In the genomic region with DNA sequence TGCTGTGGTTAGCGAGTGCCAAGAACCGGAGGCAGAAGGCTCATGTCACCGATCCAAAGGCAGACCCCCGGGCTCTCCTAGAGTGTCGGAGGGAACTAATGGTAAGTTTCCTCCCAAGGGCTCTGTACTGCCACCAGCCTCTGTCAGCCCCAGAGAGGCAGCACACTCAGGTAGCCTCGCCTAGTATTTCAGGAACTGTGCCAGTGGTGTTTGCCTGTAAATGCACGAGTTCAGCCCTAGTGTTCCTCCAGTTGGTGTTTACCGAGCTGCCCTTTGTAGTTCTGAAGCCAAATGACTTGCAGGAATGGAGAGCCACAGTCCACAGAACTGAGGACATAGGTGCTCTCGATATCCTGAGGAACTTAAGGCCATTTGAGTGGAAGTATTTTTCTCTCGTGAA, we compare ENCODE assay signal across 25 cellular contexts.
A peak's percentile ranks its signal among the peaks of the same experiment; 100 is the strongest.
DNase-seq lines count a peak whose midpoint lies in the region; ATAC-seq and TF ChIP-seq lines count a peak whose summit lies in the region.
"Had no signal": no experiment of that assay in that cellular context is flagged by ENCODE, and none has a peak within 500 bp of the region (broad histone marks: within the 10 kb centered on the region; RNA-seq: fewer than 3 reads in every experiment).

No MANE protein-coding gene starts in this region.

- H2AFZ ChIP-seq in neural progenitor cell (replicated peaks) = no peak overlapping the region

- H3K4me1 ChIP-seq in right atrium auricular region = peaks cover 3 to 44% of the 10 kb centered on the region in 2 donors
- no peaks in the 10 kb centered on the region for H3K4me1 ChIP-seq in neural progenitor cell
- H3K4me1 ChIP-seq in upper lobe of right lung = no peaks in the 10 kb centered on the region
- H3K4me1 ChIP-seq: ascending aorta, suprapubic skin had no signal

- H3K4me1 Mint-ChIP-seq in neural progenitor cell = no peaks in the 10 kb centered on the region
- no peaks in the 10 kb centered on the region for H3K4me1 Mint-ChIP-seq in activated CD8-positive, alpha-beta T cell treated with anti-CD3 and anti-CD28 coated beads for 36 hours (ENCODE audit: low read depth)
- H3K4me1 Mint-ChIP-seq: activated CD4-positive, alpha-beta T cell treated with anti-CD3 and anti-CD28 coated beads, Interleukin-2, amount 10 ng/mL, durations not matched to agents 7 days and 5 days; central memory CD8-positive, alpha-beta T cell; nephron progenitor cell had no signal

- ATAC-seq in left cardiac atrium = no peak
- peak; percentile 63 for ATAC-seq in upper lobe of right lung
- ATAC-seq in activated CD8-positive, alpha-beta T cell treated with anti-CD3 and anti-CD28 coated beads for 36 hours = no peak
- ATAC-seq in GM21390 (IDR thresholded peaks at IDR 0.05; ENCODE audit: unreplicated experiment) = no peak
- ATAC-seq: activated CD8-positive, alpha-beta memory T cell treated with anti-CD3 and anti-CD28 coated beads, Interleukin-2, amount 10 ng/mL, durations not matched to agents 7 days and 5 days; HCT116 had no signal

- peaks cover 7% of the 10 kb centered on the region for H3K27me3 Mint-ChIP-seq in neural progenitor cell (ENCODE audit: insufficient read depth, low read depth)
- no peaks in the 10 kb centered on the region for H3K27me3 Mint-ChIP-seq in activated CD8-positive, alpha-beta T cell treated with anti-CD3 and anti-CD28 coated beads for 36 hours
- H3K27me3 Mint-ChIP-seq: activated CD4-positive, alpha-beta T cell treated with anti-CD3 and anti-CD28 coated beads, Interleukin-2, amount 10 ng/mL, durations not matched to agents 7 days and 5 days; activated CD8-positive, alpha-beta memory T cell treated with anti-CD3 and anti-CD28 coated beads, Interleukin-2, amount 10 ng/mL, durations not matched to agents 7 days and 5 days; central memory CD8-positive, alpha-beta T cell had no signal

- H3K4me3 ChIP-seq in right atrium auricular region = no peak overlapping the region
- no peak overlapping the region for H3K4me3 ChIP-seq in neural progenitor cell
- H3K4me3 ChIP-seq in upper lobe of right lung = no peak overlapping the region
- H3K4me3 ChIP-seq: ascending aorta, suprapubic skin had no signal

- CTCF ChIA-PET in activated CD8-positive, alpha-beta T cell treated with anti-CD3 and anti-CD28 coated beads for 36 hours (lab: Charles Lee) = no interaction called here

- no peak overlapping the region for H3K4me3 Mint-ChIP-seq in neural progenitor cell
- no peak overlapping the region for H3K4me3 Mint-ChIP-seq in activated CD8-positive, alpha-beta T cell treated with anti-CD3 and anti-CD28 coated beads for 36 hours
- H3K4me3 Mint-ChIP-seq: activated CD4-positive, alpha-beta T cell treated with anti-CD3 and anti-CD28 coated beads, Interleukin-2, amount 10 ng/mL, durations not matched to agents 7 days and 5 days; activated CD8-positive, alpha-beta memory T cell treated with anti-CD3 and anti-CD28 coated beads, Interleukin-2, amount 10 ng/mL, durations not matched to agents 7 days and 5 days; activated T-helper 1 cell treated with anti-CD3 and anti-CD28 coated beads, Interleukin-12 subunit alpha, Interleukin-12 subunit beta, Interleukin-2, Interleukin-4 antibody, amounts not matched to agents 30 ng/mL and 10 ng/mL and 1 ng/mL, durations not matched to agents 14 hours and 24 hours and 36 hours; central memory CD8-positive, alpha-beta T cell; nephron progenitor cell; T-helper 2 cell treated with Interferon-gamma antibody and Interleukin-4, amounts not matched to agents 5 μg/mL and 100 μg/mL, for 36 hours had no signal

- H3K9ac ChIP-seq in neural progenitor cell = no peak overlapping the region

- no peaks in the 10 kb centered on the region for H3K9me3 Mint-ChIP-seq in neural progenitor cell
- H3K9me3 Mint-ChIP-seq in activated CD8-positive, alpha-beta T cell treated with anti-CD3 and anti-CD28 coated beads for 36 hours = no peaks in the 10 kb centered on the region
- H3K9me3 Mint-ChIP-seq: activated CD4-positive, alpha-beta T cell treated with anti-CD3 and anti-CD28 coated beads, Interleukin-2, amount 10 ng/mL, durations not matched to agents 7 days and 5 days; activated T-helper 1 cell treated with anti-CD3 and anti-CD28 coated beads, Interleukin-12 subunit alpha, Interleukin-12 subunit beta, Interleukin-2, Interleukin-4 antibody, amounts not matched to agents 30 ng/mL and 10 ng/mL and 1 ng/mL, durations not matched to agents 14 hours and 24 hours and 36 hours; central memory CD8-positive, alpha-beta T cell; nephron progenitor cell; T-helper 2 cell treated with Interferon-gamma antibody and Interleukin-4, amounts not matched to agents 5 μg/mL and 100 μg/mL, for 36 hours had no signal

- DNase-seq in right atrium auricular region (ENCODE audit: low spot score) = no peak
- no peak for DNase-seq in left cardiac atrium
- no peak for DNase-seq in neural progenitor cell (ENCODE audit: low spot score)
- no peak for DNase-seq in upper lobe of right lung
- no peak for DNase-seq in activated CD8-positive, alpha-beta T cell treated with anti-CD3 and anti-CD28 coated beads for 36 hours
- no peak for DNase-seq in DMS114 treated with DMSO at 0.1 percent for 48 hours (lab: John Stamatoyannopoulos, UW; ENCODE audit: unreplicated experiment)
- DNase-seq: activated CD4-positive, alpha-beta T cell treated with anti-CD3 and anti-CD28 coated beads, Interleukin-2, amount 10 ng/mL, durations not matched to agents 7 days and 5 days; activated CD8-positive, alpha-beta memory T cell treated with anti-CD3 and anti-CD28 coated beads, Interleukin-2, amount 10 ng/mL, durations not matched to agents 7 days and 5 days; activated naive CD4-positive, alpha-beta T cell treated with anti-CD3 and anti-CD28 coated beads, Interleukin-2, amount 50 U/mL, for 16 hours; C1 segment of cervical spinal cord; Calu3; midbrain; NCI-H1105; NCI-H1930; NCI-H69; nephron progenitor cell had no signal

- intact Hi-C loops in left cardiac atrium (cut with DNase I) (no loop called here), upper lobe of right lung (cut with DNase I) (no loop called here)
- intact Hi-C loops in activated CD8-positive, alpha-beta T cell treated with anti-CD3 and anti-CD28 coated beads for 36 hours (cut with micrococcal nuclease) = no loop called here

- TF ChIP-seq CTCF in right atrium auricular region (IDR thresholded peaks at IDR 0.05) (no peak), VCaP (conservative IDR thresholded peaks at IDR 0.05) (peak; percentile 32; the same call in 1 of the 2 replicates), neural progenitor cell (IDR thresholded peaks at IDR 0.05) (no peak), upper lobe of right lung (IDR thresholded peaks at IDR 0.05) (no peak)
- no peak for TF ChIP-seq CTCF in activated CD8-positive, alpha-beta T cell treated with anti-CD3 and anti-CD28 coated beads for 36 hours (IDR thresholded peaks at IDR 0.05)

- H3K36me3 Mint-ChIP-seq in neural progenitor cell = peaks cover 37% of the 10 kb centered on the region
- H3K36me3 Mint-ChIP-seq in activated CD8-positive, alpha-beta T cell treated with anti-CD3 and anti-CD28 coated beads for 36 hours (ENCODE audit: low read depth) = peaks cover 13% of the 10 kb centered on the region

- H3K27ac ChIP-seq in right atrium auricular region (peak overlapping the region; percentile 86 to 90), VCaP (peak overlapping the region; percentile 35), neural progenitor cell (no peak overlapping the region), upper lobe of right lung (no peak overlapping the region)
- H3K27ac ChIP-seq: ascending aorta, RWPE1, suprapubic skin had no signal

- H3K27me3 ChIP-seq in right atrium auricular region (no peaks in the 10 kb centered on the region), neural progenitor cell (no peaks in the 10 kb centered on the region), upper lobe of right lung (no peaks in the 10 kb centered on the region)
- H3K27me3 ChIP-seq: ascending aorta, suprapubic skin had no signal

- H3K27ac Mint-ChIP-seq in neural progenitor cell = peak overlapping the region; percentile 69
- H3K27ac Mint-ChIP-seq in activated CD8-positive, alpha-beta T cell treated with anti-CD3 and anti-CD28 coated beads for 36 hours = no peak overlapping the region
- H3K27ac Mint-ChIP-seq: activated CD4-positive, alpha-beta T cell treated with anti-CD3 and anti-CD28 coated beads, Interleukin-2, amount 10 ng/mL, durations not matched to agents 7 days and 5 days; activated CD8-positive, alpha-beta memory T cell treated with anti-CD3 and anti-CD28 coated beads, Interleukin-2, amount 10 ng/mL, durations not matched to agents 7 days and 5 days; activated T-helper 1 cell treated with anti-CD3 and anti-CD28 coated beads, Interleukin-12 subunit alpha, Interleukin-12 subunit beta, Interleukin-2, Interleukin-4 antibody, amounts not matched to agents 30 ng/mL and 10 ng/mL and 1 ng/mL, durations not matched to agents 14 hours and 24 hours and 36 hours; nephron progenitor cell; T-helper 2 cell treated with Interferon-gamma antibody and Interleukin-4, amounts not matched to agents 5 μg/mL and 100 μg/mL, for 36 hours had no signal

- no peak overlapping the region for H3K4me2 ChIP-seq in neural progenitor cell

- H3K36me3 ChIP-seq in right atrium auricular region (peaks cover 79% of the 10 kb centered on the region), neural progenitor cell (peaks cover 3% of the 10 kb centered on the region), upper lobe of right lung (peaks cover 90% of the 10 kb centered on the region)

- no peaks in the 10 kb centered on the region for H4K20me1 ChIP-seq in neural progenitor cell (ENCODE audit: low read depth)

- no peaks in the 10 kb centered on the region for H3F3A ChIP-seq in neural progenitor cell (ENCODE audit: low read depth)

- H3K9me3 ChIP-seq in right atrium auricular region (no peaks in the 10 kb centered on the region), neural progenitor cell (ENCODE audit: low read depth) (no peaks in the 10 kb centered on the region), upper lobe of right lung (no peaks in the 10 kb centered on the region)
- H3K9me3 ChIP-seq: ascending aorta, suprapubic skin had no signal

- no peaks in the 10 kb centered on the region for H3K79me2 ChIP-seq in neural progenitor cell (ENCODE audit: low read depth)

- POLR2A ChIA-PET in activated CD8-positive, alpha-beta T cell treated with anti-CD3 and anti-CD28 coated beads for 36 hours (lab: Charles Lee) = no interaction called here

Comparison
In these comparisons a context has a peak if more than half of its experiments do, and no peak if none do; other contexts are left out.
1. H3K27ac ChIP-seq: peak in right atrium auricular region (2 of 2) and VCaP (single experiment); none in neural progenitor cell (single experiment) and upper lobe of right lung (single experiment).